In the genomic region with DNA sequence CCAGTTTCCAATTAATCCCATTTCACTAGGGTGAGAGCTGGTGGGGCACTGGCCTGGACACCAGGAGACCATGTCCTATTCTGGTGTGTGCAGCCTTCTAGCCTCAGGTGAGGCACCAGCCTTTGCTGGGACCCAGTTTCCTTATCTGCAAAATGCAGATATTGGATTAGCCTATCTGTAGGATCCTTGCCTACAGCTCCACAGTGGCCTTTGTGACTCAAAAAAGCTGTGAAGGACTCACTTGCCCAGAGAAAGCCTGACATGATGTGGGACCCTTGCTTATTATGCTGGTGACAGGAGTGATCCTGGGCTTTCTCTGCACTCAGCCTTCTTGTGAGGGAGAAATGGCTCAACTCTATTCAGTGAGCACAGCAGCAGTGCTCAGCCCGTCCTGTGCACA, we compare ENCODE assay signal across 17 cellular contexts. TPM values are rescaled to one million over a fixed set of nuclear protein-coding genes. Genes with fewer than 3 reads are reported as not detected.
DNase-seq lines count a peak whose midpoint lies in the region; ATAC-seq lines count a peak whose summit lies in the region.
"Had no signal": no experiment of that assay in that cellular context is flagged by ENCODE, and none has a peak within 500 bp of the region (broad histone marks: within the 10 kb centered on the region; RNA-seq: fewer than 3 reads in every experiment).

No MANE protein-coding gene starts in this region.

- H3K9me3 Mint-ChIP-seq in activated CD4-positive, alpha-beta memory T cell treated with anti-CD3 and anti-CD28 coated beads, Interleukin-2, amount 10 ng/mL, durations not matched to agents 7 days and 5 days = no peaks in the 10 kb centered on the region
- no peaks in the 10 kb centered on the region for H3K9me3 Mint-ChIP-seq in activated CD4-positive, alpha-beta memory T cell treated with anti-CD3 and anti-CD28 coated beads for 36 hours
- no peaks in the 10 kb centered on the region for H3K9me3 Mint-ChIP-seq in memory B cell
- no peaks in the 10 kb centered on the region for H3K9me3 Mint-ChIP-seq in stimulated activated naive B cell treated with anti-CD40 and anti-IgM and Interleukin-4, amounts not matched to agents 10 μg/mL and 1 μg/mL and 100 μg/mL, for 72 hours
- H3K9me3 Mint-ChIP-seq: CD4-positive, alpha-beta T cell had no signal

- no peak overlapping the region for H3K27ac Mint-ChIP-seq in activated CD4-positive, alpha-beta memory T cell treated with anti-CD3 and anti-CD28 coated beads, Interleukin-2, amount 10 ng/mL, durations not matched to agents 7 days and 5 days
- H3K27ac Mint-ChIP-seq in activated CD4-positive, alpha-beta memory T cell treated with anti-CD3 and anti-CD28 coated beads for 36 hours = no peak overlapping the region
- peak overlapping the region; percentile 16 for H3K27ac Mint-ChIP-seq in T-helper 17 cell
- H3K27ac Mint-ChIP-seq in memory B cell = peak overlapping the region; percentile 84
- H3K27ac Mint-ChIP-seq in stimulated activated naive B cell treated with anti-CD40 and anti-IgM and Interleukin-4, amounts not matched to agents 10 μg/mL and 1 μg/mL and 100 μg/mL, for 72 hours = peak overlapping the region; percentile 54
- H3K27ac Mint-ChIP-seq: CD4-positive, alpha-beta T cell had no signal

- H3K4me1 Mint-ChIP-seq in activated CD4-positive, alpha-beta memory T cell treated with anti-CD3 and anti-CD28 coated beads, Interleukin-2, amount 10 ng/mL, durations not matched to agents 7 days and 5 days = peaks cover 23% of the 10 kb centered on the region
- peaks cover 11% of the 10 kb centered on the region for H3K4me1 Mint-ChIP-seq in activated CD4-positive, alpha-beta memory T cell treated with anti-CD3 and anti-CD28 coated beads for 36 hours (ENCODE audit: low read depth)
- H3K4me1 Mint-ChIP-seq in T-helper 17 cell = peaks cover 24% of the 10 kb centered on the region
- H3K4me1 Mint-ChIP-seq in memory B cell = peaks cover 40% of the 10 kb centered on the region
- H3K4me1 Mint-ChIP-seq in stimulated activated naive B cell treated with anti-CD40 and anti-IgM and Interleukin-4, amounts not matched to agents 10 μg/mL and 1 μg/mL and 100 μg/mL, for 72 hours = peaks cover 45 to 63% of the 10 kb centered on the region in 2 donors

- H3K4me3 Mint-ChIP-seq in activated CD4-positive, alpha-beta memory T cell treated with anti-CD3 and anti-CD28 coated beads, Interleukin-2, amount 10 ng/mL, durations not matched to agents 7 days and 5 days = no peak overlapping the region
- no peak overlapping the region for H3K4me3 Mint-ChIP-seq in activated CD4-positive, alpha-beta memory T cell treated with anti-CD3 and anti-CD28 coated beads for 36 hours
- H3K4me3 Mint-ChIP-seq in T-helper 17 cell (no peak overlapping the region), memory B cell (no peak overlapping the region)
- no peak overlapping the region for H3K4me3 Mint-ChIP-seq in stimulated activated naive B cell treated with anti-CD40 and anti-IgM and Interleukin-4, amounts not matched to agents 10 μg/mL and 1 μg/mL and 100 μg/mL, for 72 hours
- H3K4me3 Mint-ChIP-seq: CD4-positive, alpha-beta T cell had no signal

- CTCF ChIA-PET in activated CD4-positive, alpha-beta memory T cell treated with anti-CD3 and anti-CD28 coated beads, Interleukin-2, amount 10 ng/mL, durations not matched to agents 7 days and 5 days (lab: Charles Lee) = interaction anchor here (1.3 to 1.7 kb wide), 2 partner anchors 10 to 116 kb away, joined by 3 to 4 read pairs; no protein-coding TSS in a partner anchor
- CTCF ChIA-PET in activated CD4-positive, alpha-beta memory T cell treated with anti-CD3 and anti-CD28 coated beads for 36 hours (lab: Charles Lee) = interaction anchor here (0.8 to 1.0 kb wide), 2 partner anchors 16 to 103 kb away, joined by 3 read pairs; no protein-coding TSS in a partner anchor

- no peaks in the 10 kb centered on the region for H3K27me3 Mint-ChIP-seq in activated CD4-positive, alpha-beta memory T cell treated with anti-CD3 and anti-CD28 coated beads, Interleukin-2, amount 10 ng/mL, durations not matched to agents 7 days and 5 days
- peaks cover 5% of the 10 kb centered on the region for H3K27me3 Mint-ChIP-seq in activated CD4-positive, alpha-beta memory T cell treated with anti-CD3 and anti-CD28 coated beads for 36 hours
- peaks cover 6% of the 10 kb centered on the region for H3K27me3 Mint-ChIP-seq in T-helper 17 cell
- no peaks in the 10 kb centered on the region for H3K27me3 Mint-ChIP-seq in memory B cell
- H3K27me3 Mint-ChIP-seq in stimulated activated naive B cell treated with anti-CD40 and anti-IgM and Interleukin-4, amounts not matched to agents 10 μg/mL and 1 μg/mL and 100 μg/mL, for 72 hours = no peaks in the 10 kb centered on the region

- in situ Hi-C loops in G401 (cut with HindIII; ENCODE audit: low sequenced_read_pairs) = no loop called here

- no peaks in the 10 kb centered on the region for H3K9me3 ChIP-seq in T-helper 17 cell (ENCODE audit: control insufficient read depth, low read length, poor library complexity, severe bottlenecking)
- H3K9me3 ChIP-seq: Peyer's patch, SJSA1 had no signal

- intact Hi-C loops in activated CD4-positive, alpha-beta memory T cell treated with anti-CD3 and anti-CD28 coated beads for 36 hours (cut with micrococcal nuclease) = no loop called here

- ATAC-seq in T-helper 17 cell (no peak), memory B cell (ENCODE audit: low read depth) (no peak), HG03342 (IDR thresholded peaks at IDR 0.05; ENCODE audit: unreplicated experiment) (no peak)
- ATAC-seq in stimulated activated naive B cell treated with anti-CD40 and anti-IgM and Interleukin-4, amounts not matched to agents 10 μg/mL and 1 μg/mL and 100 μg/mL, for 72 hours (replicated peaks) = no peak

- peak; percentile 8 for DNase-seq in activated CD4-positive, alpha-beta memory T cell treated with anti-CD3 and anti-CD28 coated beads, Interleukin-2, amount 10 ng/mL, durations not matched to agents 7 days and 5 days
- DNase-seq in activated CD4-positive, alpha-beta memory T cell treated with anti-CD3 and anti-CD28 coated beads for 36 hours = no peak
- DNase-seq in T-helper 17 cell = no peak
- no peak for DNase-seq in memory B cell (ENCODE audit: low spot score in 2 of 2)
- no peak for DNase-seq in stimulated activated naive B cell treated with anti-CD40 and anti-IgM and Interleukin-4, amounts not matched to agents 10 μg/mL and 1 μg/mL and 100 μg/mL, for 72 hours
- no peak for DNase-seq in HuH-7.5 (ENCODE audit: low spot score)
- no peak for DNase-seq in G401 (ENCODE audit: low spot score)
- DNase-seq: 8988T; Calu3; CD4-positive, alpha-beta T cell; NCI-H1417 treated with DMSO at 0.1 percent for 48 hours; NCI-H187 treated with DMSO at 0.1 percent for 48 hours; NCI-H226; NCI-H524 treated with DMSO at 0.1 percent for 48 hours had no signal

- no peaks in the 10 kb centered on the region for H3K36me3 Mint-ChIP-seq in activated CD4-positive, alpha-beta memory T cell treated with anti-CD3 and anti-CD28 coated beads, Interleukin-2, amount 10 ng/mL, durations not matched to agents 7 days and 5 days (ENCODE audit: low read depth)
- no peaks in the 10 kb centered on the region for H3K36me3 Mint-ChIP-seq in activated CD4-positive, alpha-beta memory T cell treated with anti-CD3 and anti-CD28 coated beads for 36 hours
- no peaks in the 10 kb centered on the region for H3K36me3 Mint-ChIP-seq in T-helper 17 cell (ENCODE audit: low read depth)
- no peaks in the 10 kb centered on the region for H3K36me3 Mint-ChIP-seq in memory B cell
- peaks cover 0 to 7% of the 10 kb centered on the region in 2 donors for H3K36me3 Mint-ChIP-seq in stimulated activated naive B cell treated with anti-CD40 and anti-IgM and Interleukin-4, amounts not matched to agents 10 μg/mL and 1 μg/mL and 100 μg/mL, for 72 hours

- POLR2A ChIA-PET in activated CD4-positive, alpha-beta memory T cell treated with anti-CD3 and anti-CD28 coated beads, Interleukin-2, amount 10 ng/mL, durations not matched to agents 7 days and 5 days (lab: Charles Lee) = interaction anchor here (0.7 to 1.2 kb wide), 2 partner anchors 13 to 16 kb away, joined by 3 read pairs; no protein-coding TSS in a partner anchor
- POLR2A ChIA-PET in activated CD4-positive, alpha-beta memory T cell treated with anti-CD3 and anti-CD28 coated beads for 36 hours (lab: Charles Lee) = no interaction called here

RNA-seq across cellular contexts. Expression of a gene that starts 32.3 kb away (rescaled TPM):
- total RNA-seq in activated CD4-positive, alpha-beta memory T cell treated with anti-CD3 and anti-CD28 coated beads, Interleukin-2, amount 10 ng/mL, durations not matched to agents 7 days and 5 days = 10 to 100 TPM; 64.5 to 66.1 TPM
- 10 to 100 TPM; 13.8 to 14.0 TPM for total RNA-seq in activated CD4-positive, alpha-beta memory T cell treated with anti-CD3 and anti-CD28 coated beads for 36 hours
- total RNA-seq in T-helper 17 cell = 100 to 1,000 TPM; 129 to 173 TPM
- total RNA-seq in G401 (2014; rRNA removed; shearing (Covaris generic)) = 0.25 and 0.85 TPM in 2 replicates

Comparison
In these comparisons a context has a peak if more than half of its experiments do, and no peak if none do; other contexts are left out.
1. RNA of a gene that starts 32.3 kb away (total RNA-seq): 129 to 173 TPM in T-helper 17 cell and 64.5 to 66.1 TPM in activated CD4-positive, alpha-beta memory T cell treated with anti-CD3 and anti-CD28 coated beads, Interleukin-2, amount 10 ng/mL, durations not matched to agents 7 days and 5 days; 13.8 to 14.0 TPM in activated CD4-positive, alpha-beta memory T cell treated with anti-CD3 and anti-CD28 coated beads for 36 hours and 0.25 to 0.85 TPM in G401; every median in the first group is over 4 times any median in the second.
2. H3K27ac Mint-ChIP-seq: peak in T-helper 17 cell (single experiment), memory B cell (single experiment) and stimulated activated naive B cell treated with anti-CD40 and anti-IgM and Interleukin-4, amounts not matched to agents 10 μg/mL and 1 μg/mL and 100 μg/mL, for 72 hours (single experiment); none in activated CD4-positive, alpha-beta memory T cell treated with anti-CD3 and anti-CD28 coated beads, Interleukin-2, amount 10 ng/mL, durations not matched to agents 7 days and 5 days (single experiment) and activated CD4-positive, alpha-beta memory T cell treated with anti-CD3 and anti-CD28 coated beads for 36 hours (single experiment).